35 cellular contexts compared by ENCODE assay signal in the genomic region with DNA sequence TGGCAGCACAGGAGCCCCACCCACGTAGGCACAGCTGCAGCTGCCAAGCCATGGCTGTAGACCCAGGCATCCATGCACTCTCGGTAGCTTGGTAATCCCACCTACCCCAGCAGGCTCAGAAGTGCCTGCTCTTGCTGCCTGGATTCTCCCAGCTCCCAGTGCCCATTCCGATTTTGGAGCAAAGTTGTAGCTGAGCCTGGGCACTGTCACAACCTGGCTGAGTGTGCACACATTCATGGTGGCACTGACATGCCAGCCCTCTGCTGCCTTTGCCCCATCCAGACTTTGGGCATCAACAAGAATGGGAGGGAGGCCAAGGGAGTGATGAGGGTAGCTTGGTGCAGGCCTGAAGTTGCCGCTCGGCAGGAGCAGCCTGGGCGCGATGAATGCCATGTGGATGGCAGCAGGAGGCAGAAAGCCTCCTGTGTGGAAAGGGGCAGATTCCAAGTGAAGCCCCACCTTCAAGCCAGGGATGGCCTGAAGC.
"Had no signal": no experiment of that assay in that cellular context is flagged by ENCODE, and none has a peak within 500 bp of the region (broad histone marks: within the 10 kb centered on the region; RNA-seq: fewer than 3 reads in every experiment).

No MANE protein-coding gene starts in this region.

- H3K36me3 Mint-ChIP-seq: activated CD8-positive, alpha-beta memory T cell treated with anti-CD3 and anti-CD28 coated beads, Interleukin-2, amount 10 ng/mL, durations not matched to agents 7 days and 5 days; activated naive CD4-positive, alpha-beta T cell treated with anti-CD3 and anti-CD28 coated beads, Interleukin-2, amount 50 U/mL, for 24 hours; activated naive CD8-positive, alpha-beta T cell treated with anti-CD3 and anti-CD28 coated beads for 36 hours; brain had no signal

- DNase-seq: activated B cell treated with CpG ODN at 0.5 μM for 24 hours; activated CD4-positive, alpha-beta T cell treated with anti-CD3 and anti-CD28 coated beads for 48 hours; activated CD4-positive, alpha-beta T cell treated with anti-CD3 and anti-CD28 coated beads, Interleukin-2, amount 50 U/mL, for 1 hour; activated CD4-positive, alpha-beta T cell treated with anti-CD3 and anti-CD28 coated beads, Interleukin-2, amount 50 U/mL, for 48 hours; activated CD8-positive, alpha-beta memory T cell treated with anti-CD3 and anti-CD28 coated beads, Interleukin-2, amount 10 ng/mL, durations not matched to agents 7 days and 5 days; activated CD8-positive, alpha-beta memory T cell treated with anti-CD3 and anti-CD28 coated beads, Interleukin-2, amount 50 U/mL, for 4 hours; activated CD8-positive, alpha-beta T cell treated with anti-CD3 and anti-CD28 coated beads, Interleukin-2, amount 10 ng/mL, durations not matched to agents 7 days and 5 days; activated effector memory CD4-positive, alpha-beta T cell treated with anti-CD3 and anti-CD28 coated beads, Interleukin-2, amount 50 U/mL, for 16 hours; activated naive CD4-positive, alpha-beta T cell treated with anti-CD3 and anti-CD28 coated beads for 36 hours; activated naive CD8-positive, alpha-beta T cell treated with anti-CD3 and anti-CD28 coated beads for 36 hours; activated naive CD8-positive, alpha-beta T cell treated with anti-CD3 and anti-CD28 coated beads, Interleukin-2, amount 50 U/mL, for 24 hours; activated T-cell treated with anti-CD3 and anti-CD28 coated beads, Interleukin-2, amount 50 U/mL, for 1 hour; activated T-cell treated with anti-CD3 and anti-CD28 coated beads, Interleukin-2, amount 50 U/mL, for 48 hours; central memory CD4-positive, alpha-beta T cell; cerebellar nuclear complex; dorsolateral prefrontal cortex; effector memory CD4-positive, alpha-beta T cell; endodermal cell; foreskin fibroblast; T-helper 1 cell; T-helper 17 cell; T1000; WERI-Rb-1 had no signal

- H3K9me3 Mint-ChIP-seq: dendritic cell treated with granulocyte-macrophage colony-stimulating factor and Interleukin-4, amounts not matched to agents 40 ng/mL and 50 ng/mL, for 4 days; endodermal cell had no signal

- H3K4me3 Mint-ChIP-seq: activated B cell treated with CpG ODN at 0.5 μM for 24 hours; activated CD8-positive, alpha-beta memory T cell treated with anti-CD3 and anti-CD28 coated beads, Interleukin-2, amount 10 ng/mL, durations not matched to agents 7 days and 5 days; activated CD8-positive, alpha-beta T cell treated with anti-CD3 and anti-CD28 coated beads, Interleukin-2, amount 10 ng/mL, durations not matched to agents 7 days and 5 days; activated naive CD4-positive, alpha-beta T cell treated with anti-CD3 and anti-CD28 coated beads for 36 hours; activated naive CD4-positive, alpha-beta T cell treated with anti-CD3 and anti-CD28 coated beads, Interleukin-2, amount 50 U/mL, for 24 hours; activated naive CD8-positive, alpha-beta T cell treated with anti-CD3 and anti-CD28 coated beads for 36 hours; activated naive CD8-positive, alpha-beta T cell treated with anti-CD3 and anti-CD28 coated beads, Interleukin-2, amount 50 U/mL, for 24 hours; activated T-helper 1 cell treated with anti-CD3 and anti-CD28 coated beads, Interleukin-12 subunit alpha, Interleukin-12 subunit beta, Interleukin-2, Interleukin-4 antibody, amounts not matched to agents 30 ng/mL and 10 ng/mL and 1 ng/mL, durations not matched to agents 14 hours and 24 hours and 36 hours; brain; dendritic cell treated with granulocyte-macrophage colony-stimulating factor and Interleukin-4, amounts not matched to agents 40 ng/mL and 50 ng/mL, for 4 days; endodermal cell; T-helper 17 cell; T-helper 2 cell treated with Interferon-gamma antibody and Interleukin-4, amounts not matched to agents 5 μg/mL and 100 μg/mL, for 36 hours had no signal

- H3K36me3 ChIP-seq: ascending aorta, breast epithelium, cardiac muscle cell, WERI-Rb-1 had no signal

- H3K9me3 ChIP-seq: ascending aorta, breast epithelium had no signal

- H3K27ac ChIP-seq: ascending aorta, breast epithelium, cardiac muscle cell, coronary artery, dorsolateral prefrontal cortex, WERI-Rb-1 had no signal

- H3K27me3 Mint-ChIP-seq: activated B cell treated with CpG ODN at 0.5 μM for 24 hours; activated CD8-positive, alpha-beta memory T cell treated with anti-CD3 and anti-CD28 coated beads, Interleukin-2, amount 10 ng/mL, durations not matched to agents 7 days and 5 days; activated naive CD4-positive, alpha-beta T cell treated with anti-CD3 and anti-CD28 coated beads, Interleukin-2, amount 50 U/mL, for 24 hours; activated naive CD8-positive, alpha-beta T cell treated with anti-CD3 and anti-CD28 coated beads for 36 hours; activated naive CD8-positive, alpha-beta T cell treated with anti-CD3 and anti-CD28 coated beads, Interleukin-2, amount 50 U/mL, for 24 hours; brain; dendritic cell treated with granulocyte-macrophage colony-stimulating factor and Interleukin-4, amounts not matched to agents 40 ng/mL and 50 ng/mL, for 4 days; T-helper 17 cell had no signal

- H3K27ac Mint-ChIP-seq: activated B cell treated with CpG ODN at 0.5 μM for 24 hours; activated CD8-positive, alpha-beta memory T cell treated with anti-CD3 and anti-CD28 coated beads, Interleukin-2, amount 10 ng/mL, durations not matched to agents 7 days and 5 days; activated CD8-positive, alpha-beta T cell treated with anti-CD3 and anti-CD28 coated beads, Interleukin-2, amount 10 ng/mL, durations not matched to agents 7 days and 5 days; activated naive CD4-positive, alpha-beta T cell treated with anti-CD3 and anti-CD28 coated beads for 36 hours; activated naive CD4-positive, alpha-beta T cell treated with anti-CD3 and anti-CD28 coated beads, Interleukin-2, amount 50 U/mL, for 24 hours; activated naive CD8-positive, alpha-beta T cell treated with anti-CD3 and anti-CD28 coated beads for 36 hours; activated naive CD8-positive, alpha-beta T cell treated with anti-CD3 and anti-CD28 coated beads, Interleukin-2, amount 50 U/mL, for 24 hours; activated T-helper 1 cell treated with anti-CD3 and anti-CD28 coated beads, Interleukin-12 subunit alpha, Interleukin-12 subunit beta, Interleukin-2, Interleukin-4 antibody, amounts not matched to agents 30 ng/mL and 10 ng/mL and 1 ng/mL, durations not matched to agents 14 hours and 24 hours and 36 hours; activated T-helper 2 cell treated with anti-CD3 and anti-CD28 coated beads, Interferon-gamma antibody, Interleukin-2, Interleukin-4, amounts not matched to agents 10 μg/mL and 5 μg/mL and 100 μg/mL, durations not matched to agents 14 hours and 24 hours and 36 hours; brain; dendritic cell treated with granulocyte-macrophage colony-stimulating factor and Interleukin-4, amounts not matched to agents 40 ng/mL and 50 ng/mL, for 4 days; endodermal cell; T-helper 17 cell; T-helper 2 cell treated with Interferon-gamma antibody and Interleukin-4, amounts not matched to agents 5 μg/mL and 100 μg/mL, for 36 hours had no signal

- H3K4me3 ChIP-seq: ascending aorta, breast epithelium, cardiac muscle cell, coronary artery, dorsolateral prefrontal cortex had no signal

- H3K4me1 Mint-ChIP-seq: activated B cell treated with CpG ODN at 0.5 μM for 24 hours; activated CD8-positive, alpha-beta memory T cell treated with anti-CD3 and anti-CD28 coated beads, Interleukin-2, amount 10 ng/mL, durations not matched to agents 7 days and 5 days; activated naive CD4-positive, alpha-beta T cell treated with anti-CD3 and anti-CD28 coated beads, Interleukin-2, amount 50 U/mL, for 24 hours; activated naive CD8-positive, alpha-beta T cell treated with anti-CD3 and anti-CD28 coated beads for 36 hours; activated naive CD8-positive, alpha-beta T cell treated with anti-CD3 and anti-CD28 coated beads, Interleukin-2, amount 50 U/mL, for 24 hours; endodermal cell; T-helper 17 cell had no signal

- ATAC-seq: activated CD4-positive, CD25-positive, alpha-beta regulatory T cell treated with anti-CD3 and anti-CD28 coated beads, Interleukin-2, amount 50 U/mL, for 24 hours; activated CD8-positive, alpha-beta memory T cell treated with anti-CD3 and anti-CD28 coated beads, Interleukin-2, amount 10 ng/mL, durations not matched to agents 7 days and 5 days; activated CD8-positive, alpha-beta T cell treated with anti-CD3 and anti-CD28 coated beads, Interleukin-2, amount 10 ng/mL, durations not matched to agents 7 days and 5 days; activated naive CD8-positive, alpha-beta T cell treated with anti-CD3 and anti-CD28 coated beads, Interleukin-2, amount 50 U/mL, for 24 hours; esophagus mucosa; T-helper 17 cell had no signal

- H3K4me1 ChIP-seq: ascending aorta, breast epithelium had no signal

- H3K27me3 ChIP-seq: ascending aorta, breast epithelium, cardiac muscle cell, dorsolateral prefrontal cortex had no signal
